ENCODE assay signal across 1 cellular context in the genomic region with DNA sequence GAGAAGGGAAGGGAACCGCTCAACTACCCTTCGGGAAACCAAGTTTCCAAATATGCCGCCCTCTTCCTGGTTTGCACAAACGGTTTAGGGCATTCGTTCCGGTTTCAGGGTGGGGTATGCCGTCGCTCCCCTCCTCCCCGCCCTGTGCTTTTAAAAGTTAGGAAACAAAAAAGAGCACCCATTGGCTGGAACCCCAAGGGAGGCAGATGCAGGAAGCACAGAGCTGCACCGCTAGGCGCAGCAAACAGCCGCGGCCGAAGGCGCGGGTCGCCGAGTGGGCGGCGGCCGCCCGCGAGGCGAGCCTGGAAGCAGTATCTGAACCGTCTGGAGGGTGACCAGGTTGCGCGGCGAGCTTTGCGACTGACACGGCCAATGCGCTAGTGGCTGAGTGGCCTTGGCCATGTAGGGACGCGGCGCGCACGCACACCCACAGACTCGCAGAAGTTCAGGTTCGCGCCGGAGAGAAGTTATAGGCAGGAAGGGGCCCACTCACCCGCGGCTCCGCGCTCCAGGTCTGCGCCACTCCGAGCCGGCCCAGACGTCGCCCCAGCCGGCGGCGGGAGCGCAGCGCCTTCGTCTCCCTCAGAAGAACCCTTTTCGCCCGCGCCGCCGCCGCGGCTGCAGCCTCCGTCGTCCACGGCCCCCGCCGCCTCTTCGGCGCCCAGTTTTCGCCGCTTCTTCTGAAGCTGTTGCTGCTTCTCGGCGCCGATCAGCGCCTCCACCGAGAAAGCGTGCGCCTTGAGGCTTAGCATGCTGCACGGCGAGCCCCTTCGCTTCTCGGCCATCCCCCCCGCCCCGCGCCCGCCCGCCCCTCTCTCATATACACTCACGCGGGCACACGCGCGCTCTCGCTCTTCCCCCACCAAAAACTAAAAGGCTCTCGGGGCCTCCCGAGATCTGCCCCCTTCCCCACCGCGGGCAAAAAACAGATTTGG.
TF ChIP-seq lines count a peak whose summit lies in the region.

No MANE protein-coding gene starts in this region.

TF ChIP-seq in K562, 482 proteins besides CTCF, POLR2A, EP300 and RAD21 (continued from another document and continues in another):
- TF ChIP-seq SFPQ (IDR thresholded peaks at IDR 0.05; ENCODE audit: low read depth, low read length) (no peak), KDM2B (CRISPR knock-in tag; IDR thresholded peaks at IDR 0.05) (0 out of 2 replicates have a peak, but pooled peaks have one; percentile 35), PHB2 (IDR thresholded peaks at IDR 0.05; ENCODE audit: low read depth) (no peak), VEZF1 (CRISPR knock-in tag; IDR thresholded peaks at IDR 0.05) (0 out of 2 replicates have a peak, but pooled peaks have one; percentile 47), ZNF830 (CRISPR knock-in tag; IDR thresholded peaks at IDR 0.05) (no peak), SUPT5H (IDR thresholded peaks at IDR 0.05) (peak; percentile 82), BCOR (IDR thresholded peaks at IDR 0.05) (0 out of 2 replicates have a peak, but pooled peaks have one; percentile 9), ZBED1 (IDR thresholded peaks at IDR 0.05) (no peak), TAF1 (IDR thresholded peaks at IDR 0.05; ENCODE audit: control insufficient read depth, extremely low read depth, insufficient read depth, low read length, severe bottlenecking) (peak; percentile 91), FOXK1 (CRISPR knock-in tag; IDR thresholded peaks at IDR 0.05; ENCODE audit: borderline replicate concordance) (no peak), HDAC1 (IDR thresholded peaks at IDR 0.05) (peak in 1 of 2 experiments; percentile 67; a peak in 1 of 4 replicates), ZNF274 (IDR thresholded peaks at IDR 0.05; ENCODE audit: borderline replicate concordance, low read depth, low read length) (no peak), TBP (optimal IDR thresholded peaks at IDR 0.05; ENCODE audit: low read depth, low read length) (peak; percentile 90), RREB1 (CRISPR knock-in tag; IDR thresholded peaks at IDR 0.05) (no peak), POLR2B (IDR thresholded peaks at IDR 0.05; ENCODE audit: low read depth, partially characterized antibody) (peak; percentile 59), HOXB6 (CRISPR knock-in tag; IDR thresholded peaks at IDR 0.05; ENCODE audit: borderline replicate concordance) (no peak), BRF2 (IDR thresholded peaks at IDR 0.05; ENCODE audit: borderline replicate concordance, insufficient read depth, insufficient read length) (no peak), RBFOX2 (IDR thresholded peaks at IDR 0.05; ENCODE audit: low read depth, low read length) (peak; percentile 93), ZNF76 (CRISPR knock-in tag; IDR thresholded peaks at IDR 0.05; ENCODE audit: borderline replicate concordance) (no peak), ARID3B (CRISPR knock-in tag; IDR thresholded peaks at IDR 0.05; ENCODE audit: borderline replicate concordance) (peak; percentile 33; the same call in 1 of the 2 replicates), KLF1 (tag; IDR thresholded peaks at IDR 0.05) (peak; percentile 41; the same call in 1 of the 2 replicates), ADNP (tag; IDR thresholded peaks at IDR 0.05) (no peak), NFYB (IDR thresholded peaks at IDR 0.05; ENCODE audit: extremely low read depth, insufficient read length) (no peak), HLTF (IDR thresholded peaks at IDR 0.05) (no peak), KHSRP (IDR thresholded peaks at IDR 0.05) (no peak), ELF2 (CRISPR knock-in tag; IDR thresholded peaks at IDR 0.05) (peak; percentile 51), CXXC5 (CRISPR knock-in tag; IDR thresholded peaks at IDR 0.05) (peak; percentile 66), ZBTB17 (CRISPR knock-in tag; IDR thresholded peaks at IDR 0.05) (peak; percentile 11; the same call in 1 of the 2 replicates), SNRNP70 (optimal IDR thresholded peaks at IDR 0.05; ENCODE audit: low read depth, low read length) (no peak), ZC3H4 (CRISPR knock-in tag; IDR thresholded peaks at IDR 0.05; ENCODE audit: borderline replicate concordance) (peak; percentile 43; the same call in 1 of the 2 replicates), NR4A1 (CRISPR knock-in tag; IDR thresholded peaks at IDR 0.05) (no peak), NR4A1 (tag; IDR thresholded peaks at IDR 0.05) (peak; percentile 16; the same call in 1 of the 2 replicates), PCBP2 (IDR thresholded peaks at IDR 0.05; ENCODE audit: low read depth, low read length, poor library complexity, severe bottlenecking) (no peak), GATAD2B (IDR thresholded peaks at IDR 0.05; ENCODE audit: borderline replicate concordance) (peak; percentile 42; the same call in 1 of the 2 replicates), DPF2 (IDR thresholded peaks at IDR 0.05) (no peak), ELF1 (tag; IDR thresholded peaks at IDR 0.05) (peak; percentile 90), ARID2 (IDR thresholded peaks at IDR 0.05) (no peak), TOE1 (IDR thresholded peaks at IDR 0.05; ENCODE audit: borderline replicate concordance) (no peak), TOE1 (CRISPR knock-in tag; IDR thresholded peaks at IDR 0.05; ENCODE audit: borderline replicate concordance, low read depth) (no peak)
- TF ChIP-seq, protein P1, sequence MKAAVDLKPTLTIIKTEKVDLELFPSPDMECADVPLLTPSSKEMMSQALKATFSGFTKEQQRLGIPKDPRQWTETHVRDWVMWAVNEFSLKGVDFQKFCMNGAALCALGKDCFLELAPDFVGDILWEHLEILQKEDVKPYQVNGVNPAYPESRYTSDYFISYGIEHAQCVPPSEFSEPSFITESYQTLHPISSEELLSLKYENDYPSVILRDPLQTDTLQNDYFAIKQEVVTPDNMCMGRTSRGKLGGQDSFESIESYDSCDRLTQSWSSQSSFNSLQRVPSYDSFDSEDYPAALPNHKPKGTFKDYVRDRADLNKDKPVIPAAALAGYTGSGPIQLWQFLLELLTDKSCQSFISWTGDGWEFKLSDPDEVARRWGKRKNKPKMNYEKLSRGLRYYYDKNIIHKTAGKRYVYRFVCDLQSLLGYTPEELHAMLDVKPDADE (conservative IDR thresholded peaks at IDR 0.05; ENCODE audit: control insufficient read depth, low read depth, low read length) = peak; percentile 84
- TF ChIP-seq, protein P2, sequence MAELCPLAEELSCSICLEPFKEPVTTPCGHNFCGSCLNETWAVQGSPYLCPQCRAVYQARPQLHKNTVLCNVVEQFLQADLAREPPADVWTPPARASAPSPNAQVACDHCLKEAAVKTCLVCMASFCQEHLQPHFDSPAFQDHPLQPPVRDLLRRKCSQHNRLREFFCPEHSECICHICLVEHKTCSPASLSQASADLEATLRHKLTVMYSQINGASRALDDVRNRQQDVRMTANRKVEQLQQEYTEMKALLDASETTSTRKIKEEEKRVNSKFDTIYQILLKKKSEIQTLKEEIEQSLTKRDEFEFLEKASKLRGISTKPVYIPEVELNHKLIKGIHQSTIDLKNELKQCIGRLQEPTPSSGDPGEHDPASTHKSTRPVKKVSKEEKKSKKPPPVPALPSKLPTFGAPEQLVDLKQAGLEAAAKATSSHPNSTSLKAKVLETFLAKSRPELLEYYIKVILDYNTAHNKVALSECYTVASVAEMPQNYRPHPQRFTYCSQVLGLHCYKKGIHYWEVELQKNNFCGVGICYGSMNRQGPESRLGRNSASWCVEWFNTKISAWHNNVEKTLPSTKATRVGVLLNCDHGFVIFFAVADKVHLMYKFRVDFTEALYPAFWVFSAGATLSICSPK (IDR thresholded peaks at IDR 0.05; ENCODE audit: borderline replicate concordance) = no peak
- TF ChIP-seq, protein P3, sequence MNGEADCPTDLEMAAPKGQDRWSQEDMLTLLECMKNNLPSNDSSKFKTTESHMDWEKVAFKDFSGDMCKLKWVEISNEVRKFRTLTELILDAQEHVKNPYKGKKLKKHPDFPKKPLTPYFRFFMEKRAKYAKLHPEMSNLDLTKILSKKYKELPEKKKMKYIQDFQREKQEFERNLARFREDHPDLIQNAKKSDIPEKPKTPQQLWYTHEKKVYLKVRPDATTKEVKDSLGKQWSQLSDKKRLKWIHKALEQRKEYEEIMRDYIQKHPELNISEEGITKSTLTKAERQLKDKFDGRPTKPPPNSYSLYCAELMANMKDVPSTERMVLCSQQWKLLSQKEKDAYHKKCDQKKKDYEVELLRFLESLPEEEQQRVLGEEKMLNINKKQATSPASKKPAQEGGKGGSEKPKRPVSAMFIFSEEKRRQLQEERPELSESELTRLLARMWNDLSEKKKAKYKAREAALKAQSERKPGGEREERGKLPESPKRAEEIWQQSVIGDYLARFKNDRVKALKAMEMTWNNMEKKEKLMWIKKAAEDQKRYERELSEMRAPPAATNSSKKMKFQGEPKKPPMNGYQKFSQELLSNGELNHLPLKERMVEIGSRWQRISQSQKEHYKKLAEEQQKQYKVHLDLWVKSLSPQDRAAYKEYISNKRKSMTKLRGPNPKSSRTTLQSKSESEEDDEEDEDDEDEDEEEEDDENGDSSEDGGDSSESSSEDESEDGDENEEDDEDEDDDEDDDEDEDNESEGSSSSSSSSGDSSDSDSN (IDR thresholded peaks at IDR 0.05; ENCODE audit: borderline replicate concordance in 1 of 2, low read depth in 2 of 2, low read length in 2 of 2) = peak; percentile 95 to 99
